In genomic region chr20:36549942-36550796, GRCh38 we compare ENCODE assay signal across 2 cellular contexts.
TF ChIP-seq lines count a peak whose summit lies in the region.

No MANE protein-coding gene starts in this region.

TF ChIP-seq in HCT116, 20 proteins besides CTCF, POLR2A, EP300 and RAD21:
- TF ChIP-seq ZNF274 (IDR thresholded peaks at IDR 0.05; ENCODE audit: low read depth, low read length) (no peak), ELF1 (IDR thresholded peaks at IDR 0.05; ENCODE audit: borderline replicate concordance, low read depth) (no peak), ZFX (IDR thresholded peaks at IDR 0.05) (no peak), EGR1 (IDR thresholded peaks at IDR 0.05; ENCODE audit: low read depth) (no peak), SP1 (IDR thresholded peaks at IDR 0.05; ENCODE audit: low read depth) (no peak), MAX (IDR thresholded peaks at IDR 0.05) (no peak), EZH2phosphoT487 (IDR thresholded peaks at IDR 0.05; ENCODE audit: borderline replicate concordance) (no peak), SIN3A (IDR thresholded peaks at IDR 0.05; ENCODE audit: low read depth) (no peak), JUND (IDR thresholded peaks at IDR 0.05) (no peak)
- TF ChIP-seq, protein P1, sequence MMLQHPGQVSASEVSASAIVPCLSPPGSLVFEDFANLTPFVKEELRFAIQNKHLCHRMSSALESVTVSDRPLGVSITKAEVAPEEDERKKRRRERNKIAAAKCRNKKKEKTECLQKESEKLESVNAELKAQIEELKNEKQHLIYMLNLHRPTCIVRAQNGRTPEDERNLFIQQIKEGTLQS (IDR thresholded peaks at IDR 0.05): no peak

TF ChIP-seq in H1, 55 proteins besides CTCF, POLR2A, EP300 and RAD21:
- TF ChIP-seq ASH2L (IDR thresholded peaks at IDR 0.05; ENCODE audit: low read length) (no peak), TAF7 (optimal IDR thresholded peaks at IDR 0.05; ENCODE audit: borderline replicate concordance, low read depth, low read length) (no peak), MAFK (IDR thresholded peaks at IDR 0.05; ENCODE audit: low read depth, low read length) (no peak), CEBPB (IDR thresholded peaks at IDR 0.05; ENCODE audit: low read depth, low read length) (no peak), POLR2AphosphoS5 (IDR thresholded peaks at IDR 0.05; ENCODE audit: low read depth, low read length) (no peak), FOSL1 (IDR thresholded peaks at IDR 0.05; ENCODE audit: insufficient read depth, low read depth, low read length) (no peak), SAP30 (IDR thresholded peaks at IDR 0.05; ENCODE audit: insufficient read depth, insufficient replicate concordance, low read length) (no peak), RFX5 (IDR thresholded peaks at IDR 0.05; ENCODE audit: borderline replicate concordance, low read depth, low read length) (no peak), E2F6 (IDR thresholded peaks at IDR 0.05) (no peak), KDM5A (IDR thresholded peaks at IDR 0.05; ENCODE audit: low read length) (no peak), BACH1 (IDR thresholded peaks at IDR 0.05; ENCODE audit: low read length) (no peak), JUN (IDR thresholded peaks at IDR 0.05; ENCODE audit: low read depth, low read length) (no peak), NRF1 (IDR thresholded peaks at IDR 0.05; ENCODE audit: low read depth, low read length) (no peak), CHD7 (IDR thresholded peaks at IDR 0.05; ENCODE audit: insufficient replicate concordance, low read length) (no peak), KDM4A (IDR thresholded peaks at IDR 0.05; ENCODE audit: low read depth, low read length, severe bottlenecking) (no peak)
